In genomic region chr2:175620035-175620434, GRCh38 we compare ENCODE assay signal across 31 cellular contexts.
"Had no signal": no experiment of that assay in that cellular context is flagged by ENCODE, and none has a peak within 500 bp of the region (broad histone marks: within the 10 kb centered on the region; RNA-seq: fewer than 3 reads in every experiment).

No MANE protein-coding gene starts in this region.

- H3K9ac ChIP-seq: SK-N-SH had no signal

- H3K27ac Mint-ChIP-seq: activated CD8-positive, alpha-beta T cell treated with anti-CD3 and anti-CD28 coated beads, Interleukin-2, amount 10 ng/mL, durations not matched to agents 7 days and 5 days; activated naive CD4-positive, alpha-beta T cell treated with anti-CD3 and anti-CD28 coated beads, Interleukin-2, amount 50 U/mL, for 24 hours; activated naive CD8-positive, alpha-beta T cell treated with anti-CD3 and anti-CD28 coated beads, Interleukin-2, amount 50 U/mL, for 24 hours had no signal

- H3K9me2 ChIP-seq: SK-N-SH had no signal

- H3K27me3 ChIP-seq: ascending aorta, body of pancreas, SJCRH30 had no signal

- DNase-seq: activated CD4-positive, alpha-beta T cell treated with anti-CD3 and anti-CD28 coated beads for 48 hours; activated CD4-positive, alpha-beta T cell treated with anti-CD3 and anti-CD28 coated beads, Interleukin-2, amount 50 U/mL, for 4 hours; activated CD4-positive, CD25-positive, alpha-beta regulatory T cell treated with anti-CD3 and anti-CD28 coated beads, Interleukin-2, amount 50 U/mL, for 72 hours; activated CD8-positive, alpha-beta memory T cell treated with anti-CD3 and anti-CD28 coated beads, Interleukin-2, amount 50 U/mL, for 48 hours; activated CD8-positive, alpha-beta T cell treated with anti-CD3 and anti-CD28 coated beads, Interleukin-2, amount 10 ng/mL, durations not matched to agents 7 days and 5 days; activated naive CD4-positive, alpha-beta T cell; activated naive CD8-positive, alpha-beta T cell treated with anti-CD3 and anti-CD28 coated beads, Interleukin-2, amount 50 U/mL, for 24 hours; activated T-cell treated with anti-CD3 and anti-CD28 coated beads, Interleukin-2, amount 50 U/mL, for 1 hour; amniotic stem cell; body of pancreas; central memory CD4-positive, alpha-beta T cell; Kasumi-1; KBM-7; NCI-H1092; NCI-H1417 treated with DMSO at 0.1 percent for 48 hours; NCI-H1694; NCI-H2029; NCI-H2107; NCI-H2171 treated with DMSO at 0.1 percent for 48 hours; NCI-H510A treated with DMSO at 0.1 percent for 48 hours; NK-92 treated with Interleukin-12 subunit alpha and Interleukin-12 subunit beta, amount 100 ng/mL, for 24 hours; OCI-M1; RPMI8226; SJCRH30; SK-N-SH; T-helper 1 cell; WERI-Rb-1 had no signal

- H3K4me3 ChIP-seq: ascending aorta, body of pancreas, SJCRH30 had no signal

- H3K27ac ChIP-seq: ascending aorta, body of pancreas, SJCRH30, WERI-Rb-1 had no signal

- H3K9me3 ChIP-seq: ascending aorta, body of pancreas, SJCRH30, SK-N-SH had no signal

- H3K4me2 ChIP-seq: SK-N-SH had no signal

- H3K4me3 Mint-ChIP-seq: activated CD8-positive, alpha-beta T cell treated with anti-CD3 and anti-CD28 coated beads, Interleukin-2, amount 10 ng/mL, durations not matched to agents 7 days and 5 days; activated naive CD4-positive, alpha-beta T cell treated with anti-CD3 and anti-CD28 coated beads, Interleukin-2, amount 50 U/mL, for 24 hours; activated naive CD8-positive, alpha-beta T cell treated with anti-CD3 and anti-CD28 coated beads, Interleukin-2, amount 50 U/mL, for 24 hours had no signal

- ATAC-seq: activated CD8-positive, alpha-beta T cell treated with anti-CD3 and anti-CD28 coated beads, Interleukin-2, amount 10 ng/mL, durations not matched to agents 7 days and 5 days; activated naive CD8-positive, alpha-beta T cell treated with anti-CD3 and anti-CD28 coated beads, Interleukin-2, amount 50 U/mL, for 24 hours; body of pancreas; Panc1; Right ventricle myocardium inferior had no signal

- H3K4me1 Mint-ChIP-seq: activated naive CD4-positive, alpha-beta T cell treated with anti-CD3 and anti-CD28 coated beads, Interleukin-2, amount 50 U/mL, for 24 hours; activated naive CD8-positive, alpha-beta T cell treated with anti-CD3 and anti-CD28 coated beads, Interleukin-2, amount 50 U/mL, for 24 hours had no signal

- H3K36me3 ChIP-seq: ascending aorta, SJCRH30, WERI-Rb-1 had no signal

- H3K36me3 Mint-ChIP-seq: activated naive CD4-positive, alpha-beta T cell treated with anti-CD3 and anti-CD28 coated beads, Interleukin-2, amount 50 U/mL, for 24 hours had no signal

- H3K4me1 ChIP-seq: ascending aorta, body of pancreas had no signal
